Comparison of ENCODE assay signal across 1 cellular context in genomic region chr12:121925361-121925725, GRCh38.
TF ChIP-seq lines count a peak whose summit lies in the region.

No MANE protein-coding gene starts in this region.

TF ChIP-seq in WTC11, 78 proteins besides CTCF, POLR2A, EP300 and RAD21 (continued from another document):
- TF ChIP-seq ZNF425 (CRISPR knock-in tag; conservative IDR thresholded peaks at IDR 0.05) = no peak
- no peak for TF ChIP-seq SMAD4 (CRISPR knock-in tag; IDR thresholded peaks at IDR 0.05)
- no peak for TF ChIP-seq ETV6 (CRISPR knock-in tag; IDR thresholded peaks at IDR 0.05)
- no peak for TF ChIP-seq HMGA2 (CRISPR knock-in tag; IDR thresholded peaks at IDR 0.05)
- TF ChIP-seq ZNF281 (CRISPR knock-in tag; IDR thresholded peaks at IDR 0.05) = no peak
TF ChIP-seq in WTC11: peak in this region for 0.
